1 cellular context compared by ENCODE assay signal in genomic region chr2:75018162-75018561, GRCh38.
TF ChIP-seq lines count a peak whose summit lies in the region.

No MANE protein-coding gene starts in this region.

TF ChIP-seq in GM12878, 131 proteins besides CTCF, POLR2A, EP300 and RAD21:
- TF ChIP-seq KLF5 (IDR thresholded peaks at IDR 0.05; ENCODE audit: partially characterized antibody) (no peak), SPI1 (IDR thresholded peaks at IDR 0.05; ENCODE audit: borderline replicate concordance, insufficient read depth, low read depth, low read length) (peak; percentile 28; the same call in 1 of the 2 replicates)
